In the genomic region with DNA sequence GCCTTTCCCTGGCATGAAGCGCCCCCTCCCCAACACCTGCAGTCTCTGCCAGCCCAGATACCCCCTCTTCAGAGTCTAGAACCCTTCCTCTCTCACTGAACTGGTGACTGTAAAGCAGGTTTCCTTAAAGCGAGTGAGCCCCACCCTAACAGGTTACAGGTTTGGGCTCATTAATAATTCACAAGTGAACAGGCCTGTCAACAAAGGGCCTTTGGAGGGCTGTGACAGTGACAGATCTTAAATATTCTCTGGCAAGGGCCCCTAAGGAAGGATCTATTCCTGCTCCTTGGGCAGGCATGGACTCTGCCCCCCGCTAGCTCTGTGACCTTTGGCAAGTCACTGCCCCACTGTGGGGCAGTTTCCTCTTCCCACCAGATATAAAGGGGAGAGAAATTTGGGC, we compare ENCODE assay signal across 29 cellular contexts. TPM values are rescaled to one million over a fixed set of nuclear protein-coding genes. Genes with fewer than 3 reads are reported as not detected.
DNase-seq lines count a peak whose midpoint lies in the region; ATAC-seq and TF ChIP-seq lines count a peak whose summit lies in the region.
"Had no signal": no experiment of that assay in that cellular context is flagged by ENCODE, and none has a peak within 500 bp of the region (broad histone marks: within the 10 kb centered on the region; RNA-seq: fewer than 3 reads in every experiment).

No MANE protein-coding gene starts in this region.

- DNase-seq in DMS53 (lab: John Stamatoyannopoulos, UW) = peak; percentile 51
- no peak for DNase-seq in DMS53 treated with DMSO at 0.1 percent for 48 hours (lab: John Stamatoyannopoulos, UW; ENCODE audit: unreplicated experiment)
- DNase-seq in COR-L47 (lab: John Stamatoyannopoulos, UW) = peak; percentile 68
- peak; percentile 1 for DNase-seq in epidermal melanocyte (ENCODE audit: insufficient read length, low spot score)
- DNase-seq in mucosa of gallbladder (ENCODE audit: low spot score) = peak; percentile 51
- no peak for DNase-seq in uterus
- DNase-seq: 8988T; activated CD8-positive, alpha-beta T cell treated with anti-CD3 and anti-CD28 coated beads, Interleukin-2, amount 10 ng/mL, durations not matched to agents 7 days and 5 days; activated gamma-delta T cell; activated naive CD8-positive, alpha-beta T cell treated with anti-CD3 and anti-CD28 coated beads, Interleukin-2, amount 10 ng/mL, durations not matched to agents 7 days and 5 days; activated T-cell treated with anti-CD3 and anti-CD28 coated beads, Interleukin-2, amount 50 U/mL, for 1 hour; C1 segment of cervical spinal cord; effector CD4-positive, alpha-beta T cell; GM23248; HFFc6; naive B cell; NCI-H1048; NCI-H187 treated with DMSO at 0.1 percent for 48 hours; NCI-H526 treated with DMSO at 0.1 percent for 48 hours; SHP77 treated with DMSO at 0.1 percent for 48 hours; sigmoid colon; stimulated activated CD4-positive, alpha-beta T cell treated with anti-CD3 and anti-CD28 coated beads, Interleukin-4, amount 100 ng/mL, for 24 hours; trophoblast cell had no signal

- H3K27me3 ChIP-seq in uterus = no peaks in the 10 kb centered on the region
- H3K27me3 ChIP-seq: ascending aorta had no signal

- no peak overlapping the region for H3K27ac ChIP-seq in uterus
- H3K27ac ChIP-seq: ascending aorta, GM23248, neutrophil, prostate gland, sigmoid colon had no signal

- ATAC-seq in GM18520 (IDR thresholded peaks at IDR 0.05; ENCODE audit: unreplicated experiment) = no peak
- ATAC-seq in HG03039 (IDR thresholded peaks at IDR 0.05; ENCODE audit: unreplicated experiment) = no peak
- ATAC-seq: activated CD8-positive, alpha-beta T cell treated with anti-CD3 and anti-CD28 coated beads, Interleukin-2, amount 10 ng/mL, durations not matched to agents 7 days and 5 days had no signal

- H3K9me3 ChIP-seq in uterus = no peaks in the 10 kb centered on the region
- H3K9me3 ChIP-seq: ascending aorta, neutrophil, prostate gland, sigmoid colon had no signal

- TF ChIP-seq CTCF in uterus (IDR thresholded peaks at IDR 0.05) = no peak

- no peak overlapping the region for H3K4me3 ChIP-seq in uterus
- H3K4me3 ChIP-seq: ascending aorta, GM23248, prostate gland, sigmoid colon had no signal

- H3K4me1 ChIP-seq in uterus = no peaks in the 10 kb centered on the region
- H3K4me1 ChIP-seq: prostate gland had no signal

- no peak for TF ChIP-seq POLR2A in uterus (IDR thresholded peaks at IDR 0.05)

- no peaks in the 10 kb centered on the region for H3K36me3 ChIP-seq in uterus
- H3K36me3 ChIP-seq: ascending aorta, neutrophil, prostate gland, sigmoid colon had no signal

- intact Hi-C loops in uterus (cut with DNase I; ENCODE audit: low total_unique reads) = no loop called here

RNA-seq across cellular contexts. Expression of a gene that starts 5.6 kb away (rescaled TPM):
- total RNA-seq in mucosa of gallbladder (62.3 TPM), uterus (1 to 10 TPM in 2 of 4 donors, under 1 TPM in 2; 0.26 to 2.5 (median 1.3) TPM)
- total RNA-seq: activated CD8-positive, alpha-beta T cell treated with anti-CD3 and anti-CD28 coated beads, Interleukin-2, amount 10 ng/mL, durations not matched to agents 7 days and 5 days; activated naive CD8-positive, alpha-beta T cell treated with anti-CD3 and anti-CD28 coated beads, Interleukin-2, amount 10 ng/mL, durations not matched to agents 7 days and 5 days; ascending aorta; GM23248; T-helper 2 cell treated with Interferon-gamma antibody and Interleukin-4, amounts not matched to agents 100 ng/mL and 5 ng/mL, for 36 hours had no signal

Comparison
In these comparisons a context has a peak if more than half of its experiments do, and no peak if none do; other contexts are left out.
1. DNase-seq: peak in DMS53 (single experiment), COR-L47 (single experiment), epidermal melanocyte (single experiment) and mucosa of gallbladder (single experiment); none in DMS53 treated with DMSO at 0.1 percent for 48 hours (single experiment) and uterus (0 of 2).
2. RNA of a gene that starts 5.6 kb away (total RNA-seq): 62.3 TPM in mucosa of gallbladder (single experiment); 0.26 to 2.5 TPM in uterus; every median in the first group is over 10 times any median in the second.